ENCODE assay signal across 17 cellular contexts in the genomic region with DNA sequence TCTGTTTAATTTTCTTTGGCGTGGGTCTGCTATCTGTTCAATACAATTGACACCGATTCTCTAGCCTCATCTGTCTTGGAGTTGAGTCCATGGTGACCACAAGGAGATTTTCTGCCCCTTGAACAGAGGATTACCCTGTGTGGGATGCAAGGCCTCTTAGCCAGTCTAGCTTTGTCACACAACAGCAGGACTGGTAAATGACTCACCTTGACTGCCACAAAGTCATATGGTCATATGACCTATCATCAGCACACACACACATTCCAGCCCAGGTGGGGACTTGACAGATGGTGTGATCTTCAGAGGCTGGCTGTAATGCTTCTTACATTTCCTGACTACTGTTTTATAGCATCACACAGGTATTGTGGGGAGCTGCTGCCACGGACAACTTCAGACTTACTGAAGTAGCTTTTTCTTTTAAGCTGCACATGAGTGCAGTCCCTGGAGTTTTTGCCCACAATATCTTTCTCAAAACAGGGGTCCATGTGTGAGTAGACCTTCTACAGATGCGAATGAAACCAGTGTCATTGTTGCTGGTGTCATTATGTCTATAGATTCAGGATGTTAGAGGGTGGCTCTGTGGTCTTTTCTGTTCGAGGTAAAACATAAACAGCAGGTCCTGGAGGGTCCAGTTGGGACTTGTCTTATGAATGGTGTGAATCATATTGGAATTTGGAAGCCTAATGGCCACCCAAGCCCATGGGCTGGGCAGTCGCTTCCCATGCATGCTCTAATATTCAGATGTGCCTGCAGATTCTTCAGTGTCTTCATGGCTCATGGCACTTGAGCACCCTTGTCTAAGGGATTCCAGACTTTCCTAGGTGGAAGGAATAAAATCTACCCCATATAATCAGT. TPM values are rescaled to one million over a fixed set of nuclear protein-coding genes. Genes with fewer than 3 reads are reported as not detected.
A peak's percentile ranks its signal among the peaks of the same experiment; 100 is the strongest.
DNase-seq lines count a peak whose midpoint lies in the region; ATAC-seq and TF ChIP-seq lines count a peak whose summit lies in the region.
"Had no signal": no experiment of that assay in that cellular context is flagged by ENCODE, and none has a peak within 500 bp of the region (broad histone marks: within the 10 kb centered on the region; RNA-seq: fewer than 3 reads in every experiment).

No MANE protein-coding gene starts in this region.

- peak; percentile 61 for ATAC-seq in HG02798 (IDR thresholded peaks at IDR 0.05; ENCODE audit: poor library complexity, unreplicated experiment)
- peak; percentile 83 for ATAC-seq in mucosa of descending colon
- no peak for ATAC-seq in CD4-positive, alpha-beta T cell (ENCODE audit: poor library complexity)
- ATAC-seq in GM21390 (IDR thresholded peaks at IDR 0.05; ENCODE audit: unreplicated experiment): no peak
- ATAC-seq: T-cell had no signal

- no peak for TF ChIP-seq CTCF in mucosa of descending colon (IDR thresholded peaks at IDR 0.05)
- TF ChIP-seq CTCF in CD4-positive, alpha-beta T cell (IDR thresholded peaks at IDR 0.05): no peak

- no peaks in the 10 kb centered on the region for H3K36me3 Mint-ChIP-seq in CD4-positive, alpha-beta T cell (ENCODE audit: low read depth)
- H3K36me3 Mint-ChIP-seq: memory B cell, T-cell had no signal

- intact Hi-C loops in mucosa of descending colon (cut with DNase I, micrococcal nuclease): no loop called here
- intact Hi-C loops in CD4-positive, alpha-beta T cell (cut with DNase I, micrococcal nuclease): no loop called here

- H3K27ac ChIP-seq in CD4-positive, alpha-beta T cell (ENCODE audit: low read depth, low read length): no peak overlapping the region
- H3K27ac ChIP-seq: 22Rv1, cardiac muscle cell, ovary, transverse colon had no signal

- POLR2A ChIA-PET in CD4-positive, alpha-beta T cell (lab: Charles Lee): no interaction called here

- H3K9me3 Mint-ChIP-seq in CD4-positive, alpha-beta T cell: no peaks in the 10 kb centered on the region
- H3K9me3 Mint-ChIP-seq: T-cell had no signal

- no peaks in the 10 kb centered on the region for H3K36me3 ChIP-seq in mucosa of descending colon (ENCODE audit: low read depth)
- H3K36me3 ChIP-seq: cardiac muscle cell, ovary, transverse colon had no signal

- peaks cover 45% of the 10 kb centered on the region for H3K27me3 Mint-ChIP-seq in CD4-positive, alpha-beta T cell

- H3K27me3 ChIP-seq in CD4-positive, alpha-beta T cell (ENCODE audit: control insufficient read depth, insufficient read depth, low read length): peaks cover 31% of the 10 kb centered on the region
- H3K27me3 ChIP-seq: cardiac muscle cell, ovary had no signal

- peaks cover 11% of the 10 kb centered on the region for H3K4me1 ChIP-seq in mucosa of descending colon (ENCODE audit: low read depth)

- no peak overlapping the region for H3K27ac Mint-ChIP-seq in CD4-positive, alpha-beta T cell
- H3K27ac Mint-ChIP-seq: memory B cell, T-cell had no signal

- no peak overlapping the region for H3K4me3 ChIP-seq in mucosa of descending colon
- H3K4me3 ChIP-seq: cardiac muscle cell, ovary, transverse colon had no signal

- H3K4me1 Mint-ChIP-seq in CD4-positive, alpha-beta T cell (ENCODE audit: low read depth): no peaks in the 10 kb centered on the region
- H3K4me1 Mint-ChIP-seq: memory B cell, T-cell had no signal

- CTCF ChIA-PET in CD4-positive, alpha-beta T cell (lab: Charles Lee): no interaction called here

- no peaks in the 10 kb centered on the region for H3K9me3 ChIP-seq in mucosa of descending colon
- no peaks in the 10 kb centered on the region for H3K9me3 ChIP-seq in CD4-positive, alpha-beta T cell (ENCODE audit: control insufficient read depth, low read length)
- H3K9me3 ChIP-seq: ovary, transverse colon had no signal

- no peak overlapping the region for H3K4me3 Mint-ChIP-seq in CD4-positive, alpha-beta T cell
- H3K4me3 Mint-ChIP-seq: memory B cell, T-cell had no signal

- peak; percentile 19 for DNase-seq in NCI-H82 (lab: John Stamatoyannopoulos, UW)
- no peak for DNase-seq in NCI-H82 treated with DMSO at 0.1 percent for 48 hours (lab: John Stamatoyannopoulos, UW; ENCODE audit: unreplicated experiment)
- peak; percentile 88 for DNase-seq in SW480 (ENCODE audit: low spot score)
- peak in 1 of 3 donors; percentile 11 for DNase-seq in mucosa of descending colon
- DNase-seq in CD4-positive, alpha-beta T cell: no peak
- no peak for DNase-seq in HUDEP-2 (lab: John Stamatoyannopoulos, UW; ENCODE audit: unreplicated experiment in 76 of 76)
- DNase-seq: activated gamma-delta T cell treated with Interleukin-2 at 50 U/mL for 16 hours, hippocampal formation, ovary, T-cell, transverse colon had no signal

RNA-seq across cellular contexts. Expression of gene ACOXL, which starts 18.6 kb away (rescaled TPM):
- total RNA-seq in mucosa of descending colon: 1 to 10 TPM in 1 of 3 donors, under 1 TPM in 2; 0.51 to 1.2 (median 0.87) TPM
- total RNA-seq in CD4-positive, alpha-beta T cell: not detected
- total RNA-seq: MCF 10A had no signal

RNA-seq across cellular contexts. Expression of gene BUB1, which starts 35.9 kb away (rescaled TPM):
- total RNA-seq in mucosa of descending colon: 10 to 100 TPM in 1 of 3 donors, 1 to 10 TPM in 2; 2.3 to 18.6 (median 4.1) TPM
- total RNA-seq in CD4-positive, alpha-beta T cell: 1 to 10 TPM; 1.6 to 3.5 TPM

Comparison
In these comparisons a context has a peak if more than half of its experiments do, and no peak if none do; other contexts are left out.
1. DNase-seq: peak in NCI-H82 (single experiment) and SW480 (single experiment); none in NCI-H82 treated with DMSO at 0.1 percent for 48 hours (single experiment), CD4-positive, alpha-beta T cell (0 of 10) and HUDEP-2 (0 of 76).
2. ATAC-seq: peak in HG02798 (single experiment) and mucosa of descending colon (single experiment); none in CD4-positive, alpha-beta T cell (single experiment) and GM21390 (single experiment).